Comparison of ENCODE assay signal across 16 cellular contexts in genomic region chr13:42602910-42603309, GRCh38. TPM values are rescaled to one million over a fixed set of nuclear protein-coding genes. Genes with fewer than 3 reads are reported as not detected.
A peak's percentile ranks its signal among the peaks of the same experiment; 100 is the strongest.
DNase-seq lines count a peak whose midpoint lies in the region; ATAC-seq, FAIRE-seq and TF ChIP-seq lines count a peak whose summit lies in the region.
"Had no signal": no experiment of that assay in that cellular context is flagged by ENCODE, and none has a peak within 500 bp of the region (broad histone marks: within the 10 kb centered on the region; RNA-seq: fewer than 3 reads in every experiment).

No MANE protein-coding gene starts in this region.

- no peak overlapping the region for H2AFZ ChIP-seq in MM.1S (ENCODE audit: low read length)

- no peaks in the 10 kb centered on the region for H3K9me2 ChIP-seq in MM.1S (replicated peaks; ENCODE audit: insufficient read depth, low read length)

- no peak for TF ChIP-seq POLR2A in GM12891 (IDR thresholded peaks at IDR 0.05; ENCODE audit: low read depth, low read length)
- TF ChIP-seq POLR2A in thyroid gland (IDR thresholded peaks at IDR 0.05), result no peak

- intact Hi-C loops in thyroid gland (cut with DNase I), result no loop called here

- no peak overlapping the region for H3K9ac ChIP-seq in MM.1S (ENCODE audit: low read length)

- H3K27ac ChIP-seq in MM.1S (ENCODE audit: low read length) (no peak overlapping the region), thyroid gland (no peak overlapping the region)
- H3K27ac ChIP-seq: thoracic aorta had no signal

- no peak overlapping the region for H3K4me2 ChIP-seq in MM.1S (ENCODE audit: low read depth, low read length)

- H3K4me3 ChIP-seq in MM.1S (ENCODE audit: low read length) (no peak overlapping the region), thyroid gland (replicated peaks in 1 of 3) (no peak overlapping the region)
- H3K4me3 ChIP-seq: thoracic aorta had no signal

- 72 to 74% methylated on average over 1 of the region's 1 CpG for WGBS in thyroid gland, 2 donors

- TF ChIP-seq CTCF in MM.1S (IDR thresholded peaks at IDR 0.05; ENCODE audit: low read length), result no peak
- no peak for TF ChIP-seq CTCF in thyroid gland (IDR thresholded peaks at IDR 0.05)

- H3K4me1 ChIP-seq in MM.1S (ENCODE audit: low read length), result no peaks in the 10 kb centered on the region
- H3K4me1 ChIP-seq in thyroid gland, result no peaks in the 10 kb centered on the region

- H3K27me3 ChIP-seq in MM.1S (replicated peaks; ENCODE audit: insufficient read depth, low read length), result no peaks in the 10 kb centered on the region
- H3K27me3 ChIP-seq in thyroid gland, result no peaks in the 10 kb centered on the region

- H4K20me1 ChIP-seq in MM.1S (ENCODE audit: insufficient read depth, low read length), result no peaks in the 10 kb centered on the region

- ATAC-seq in GM19438 (IDR thresholded peaks at IDR 0.05; ENCODE audit: low read depth, unreplicated experiment), result peak; percentile 88
- ATAC-seq in HG02840 (IDR thresholded peaks at IDR 0.05; ENCODE audit: low FRiP score, unreplicated experiment), result peak; percentile 72
- ATAC-seq: activated naive CD4-positive, alpha-beta T cell treated with anti-CD3 and anti-CD28 coated beads, Interleukin-2, amount 50 U/mL, for 72 hours had no signal

- H3K79me2 ChIP-seq in MM.1S (ENCODE audit: low read length), result no peaks in the 10 kb centered on the region

- H3K36me3 ChIP-seq in MM.1S (replicated peaks; ENCODE audit: insufficient read depth, low read length), result no peaks in the 10 kb centered on the region
- H3K36me3 ChIP-seq in thyroid gland, result no peaks in the 10 kb centered on the region
- H3K36me3 ChIP-seq: thoracic aorta had no signal

- peak; percentile 77 for FAIRE-seq in GM12891 (lab: Jason Lieb, UNC)

- no peaks in the 10 kb centered on the region for H3F3A ChIP-seq in MM.1S (ENCODE audit: insufficient read depth, low read length)

- peak; percentile 9 for DNase-seq in GM12891 (ENCODE audit: insufficient read length, low spot score)
- DNase-seq in MM.1S, result peak; percentile 6
- no peak for DNase-seq in thyroid gland
- no peak for DNase-seq in NCI-H345 (lab: John Stamatoyannopoulos, UW)
- no peak for DNase-seq in NCI-H524 treated with DMSO at 0.1 percent for 48 hours (lab: John Stamatoyannopoulos, UW)
- DNase-seq in superior temporal gyrus (ENCODE audit: extremely low spot score), result no peak
- DNase-seq: activated CD8-positive, alpha-beta memory T cell treated with anti-CD3 and anti-CD28 coated beads for 24 hours; DMS53; immature natural killer cell; NCI-H1092 had no signal

- H3K9me3 ChIP-seq in MM.1S (replicated peaks; ENCODE audit: insufficient read depth, low read length) (no peaks in the 10 kb centered on the region), thyroid gland (no peaks in the 10 kb centered on the region)
- H3K9me3 ChIP-seq: thoracic aorta had no signal

TF ChIP-seq in GM12891, 5 proteins besides CTCF, POLR2A, EP300 and RAD21:
- TF ChIP-seq SPI1 (IDR thresholded peaks at IDR 0.05; ENCODE audit: low read depth, low read length), result peak; percentile 78
- no peak for TF ChIP-seq TAF1 (IDR thresholded peaks at IDR 0.05; ENCODE audit: low read depth, low read length)
- TF ChIP-seq POU2F2 (IDR thresholded peaks at IDR 0.05; ENCODE audit: low read depth, low read length), result peak; percentile 68; the same call in 1 of the 2 replicates
- no peak for TF ChIP-seq PAX5 (IDR thresholded peaks at IDR 0.05; ENCODE audit: insufficient read depth, low read length, severe bottlenecking)
- no peak for TF ChIP-seq POLR2AphosphoS5 (IDR thresholded peaks at IDR 0.05; ENCODE audit: low read depth, low read length)

RNA-seq across cellular contexts. Expression of gene TNFSF11, which starts 29.0 kb away (rescaled TPM):
- polyA plus RNA-seq in GM12891 (2012; ENCODE audit: low read depth, missing spikeins), result 22.4 TPM
- not detected for total RNA-seq in thyroid gland
- total RNA-seq: cerebellum, renal cortical epithelial cell had no signal

Comparison
In these comparisons a context has a peak if more than half of its experiments do, and no peak if none do; other contexts are left out.
1. DNase-seq: peak in GM12891 (single experiment) and MM.1S (single experiment); none in thyroid gland (0 of 2), NCI-H345 (single experiment), NCI-H524 treated with DMSO at 0.1 percent for 48 hours (single experiment) and superior temporal gyrus (single experiment).